In the genomic region with DNA sequence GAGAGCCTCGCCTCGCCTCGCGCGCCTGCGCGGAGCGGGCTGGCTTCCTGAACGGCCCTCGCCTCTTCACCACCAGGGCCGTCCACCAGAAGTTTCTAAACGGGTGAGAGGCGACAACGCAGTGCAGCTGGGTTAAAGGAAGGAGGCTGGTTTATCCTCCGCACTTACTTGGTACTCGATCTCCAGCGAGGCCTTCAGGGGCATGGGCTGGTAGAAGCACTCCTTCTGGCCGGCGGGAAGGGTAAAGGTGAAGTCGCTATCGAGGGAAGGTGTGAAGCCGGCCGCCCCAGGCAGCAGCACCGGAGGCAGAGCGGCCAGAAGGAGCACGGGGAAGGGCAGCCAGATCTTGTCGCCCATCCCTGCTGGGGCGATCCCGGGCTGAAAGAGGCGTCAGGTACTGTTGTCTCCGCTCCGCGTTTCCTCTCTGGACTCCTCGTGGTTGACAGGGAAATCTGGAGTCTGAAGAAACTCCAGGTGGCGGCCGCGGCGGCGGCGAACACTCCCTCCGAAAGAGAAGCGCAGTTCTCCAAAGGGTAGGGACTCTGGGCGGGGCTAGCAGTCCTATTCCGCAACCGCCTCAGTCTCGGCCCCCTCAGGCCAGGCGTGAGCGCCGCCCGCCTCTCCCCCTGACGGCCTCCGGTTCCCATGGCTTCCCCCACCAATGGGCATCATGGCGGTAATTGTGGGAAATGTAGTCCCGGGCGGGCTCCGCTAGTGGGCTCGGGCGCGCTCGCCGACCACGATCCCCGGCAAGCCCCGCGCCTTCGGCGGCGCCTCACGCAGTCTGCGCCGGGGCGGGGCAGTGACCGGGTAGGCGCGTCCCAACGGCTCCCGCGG, we compare ENCODE assay signal across 1 cellular context.
TF ChIP-seq lines count a peak whose summit lies in the region.

TMED5 (minus strand) TSS at position 528 of the 837 bp plus-strand sequence; CDS start at position 357, 171 bp downstream.

TF ChIP-seq in K562, 482 proteins besides CTCF, POLR2A, EP300 and RAD21 (continued from another document and continues in another):
- TF ChIP-seq JUNB (CRISPR knock-in tag; conservative IDR thresholded peaks at IDR 0.05) = no peak
- no peak for TF ChIP-seq TCF7L2 (IDR thresholded peaks at IDR 0.05; ENCODE audit: low read depth, low read length)
- no peak for TF ChIP-seq ADNP (tag; IDR thresholded peaks at IDR 0.05)
- no peak; the same call in 1 of the 2 replicates for TF ChIP-seq E2F4 (CRISPR knock-in tag; IDR thresholded peaks at IDR 0.05; ENCODE audit: low read depth)
- TF ChIP-seq HMGXB4 (CRISPR knock-in tag; IDR thresholded peaks at IDR 0.05) = peak; percentile 79; the same call in 1 of the 2 replicates
- peak; percentile 85 for TF ChIP-seq ZFX (CRISPR knock-in tag; IDR thresholded peaks at IDR 0.05)
- peak; percentile 2 for TF ChIP-seq SMAD1 (IDR thresholded peaks at IDR 0.05; ENCODE audit: low read depth, low read length, partially characterized antibody)
- TF ChIP-seq RFX5 (IDR thresholded peaks at IDR 0.05; ENCODE audit: low read depth, low read length) = no peak
- TF ChIP-seq ELK3 (CRISPR knock-in tag; IDR thresholded peaks at IDR 0.05) = no peak
- no peak for TF ChIP-seq IRF1 (CRISPR knock-in tag; IDR thresholded peaks at IDR 0.05; ENCODE audit: borderline replicate concordance)
- TF ChIP-seq PHF8 (IDR thresholded peaks at IDR 0.05; ENCODE audit: borderline replicate concordance, low read length) = peak; percentile 82
- no peak for TF ChIP-seq SIRT6 (IDR thresholded peaks at IDR 0.05; ENCODE audit: low read depth, low read length)
- no peak for TF ChIP-seq CBX5 (IDR thresholded peaks at IDR 0.05; ENCODE audit: borderline replicate concordance, low read depth)
- TF ChIP-seq KLF10 (CRISPR knock-in tag; IDR thresholded peaks at IDR 0.05) = no peak
- TF ChIP-seq ZNF133 (CRISPR knock-in tag; IDR thresholded peaks at IDR 0.05) = no peak
- peak; percentile 62 for TF ChIP-seq EP400 (IDR thresholded peaks at IDR 0.05)
- no peak for TF ChIP-seq SMAD2 (IDR thresholded peaks at IDR 0.05; ENCODE audit: low read depth, low read length)
- peak; percentile 40; the same call in 1 of the 2 replicates for TF ChIP-seq CBX1 (IDR thresholded peaks at IDR 0.05; ENCODE audit: low read depth)
- TF ChIP-seq RNF219 (CRISPR knock-in tag; IDR thresholded peaks at IDR 0.05) = no peak
- peak; percentile 71; the same call in 1 of the 2 replicates for TF ChIP-seq LCOR (CRISPR knock-in tag; IDR thresholded peaks at IDR 0.05)
- peak; percentile 74 for TF ChIP-seq NR2C2 (CRISPR knock-in tag; IDR thresholded peaks at IDR 0.05)
- peak; percentile 78 for TF ChIP-seq NR2C2 (tag; IDR thresholded peaks at IDR 0.05)
- no peak for TF ChIP-seq ZNF764 (CRISPR knock-in tag; IDR thresholded peaks at IDR 0.05; ENCODE audit: low read depth)
- TF ChIP-seq SNRNP70 (optimal IDR thresholded peaks at IDR 0.05; ENCODE audit: low read depth, low read length) = no peak
- TF ChIP-seq DMBX1 (CRISPR knock-in tag; IDR thresholded peaks at IDR 0.05; ENCODE audit: borderline replicate concordance) = peak; percentile 24; the same call in 1 of the 2 replicates
- TF ChIP-seq SETDB1 (IDR thresholded peaks at IDR 0.05; ENCODE audit: low read length) = no peak
- no peak for TF ChIP-seq NUFIP1 (IDR thresholded peaks at IDR 0.05; ENCODE audit: partially characterized antibody)
- TF ChIP-seq ZBTB11 (CRISPR knock-in tag; IDR thresholded peaks at IDR 0.05) = peak in 1 of 3 experiments; percentile 83; a peak in 2 of 6 replicates
- TF ChIP-seq COPS2 (conservative IDR thresholded peaks at IDR 0.05) = no peak
- TF ChIP-seq PRMT5 (CRISPR knock-in tag; IDR thresholded peaks at IDR 0.05) = no peak
- no peak for TF ChIP-seq FOXK1 (CRISPR knock-in tag; IDR thresholded peaks at IDR 0.05; ENCODE audit: borderline replicate concordance)
- no peak for TF ChIP-seq MECOM (CRISPR knock-in tag; IDR thresholded peaks at IDR 0.05)
- TF ChIP-seq SRSF3 (IDR thresholded peaks at IDR 0.05; ENCODE audit: insufficient read depth, low read length) = no peak
- peak; percentile 77 for TF ChIP-seq U2AF1 (optimal IDR thresholded peaks at IDR 0.05; ENCODE audit: low read depth, low read length)
- peak; percentile 74; the same call in 1 of the 2 replicates for TF ChIP-seq ZNF431 (CRISPR knock-in tag; IDR thresholded peaks at IDR 0.05)
- TF ChIP-seq ZNF717 (CRISPR knock-in tag; IDR thresholded peaks at IDR 0.05) = no peak
- TF ChIP-seq JUND (IDR thresholded peaks at IDR 0.05; ENCODE audit: borderline replicate concordance, low read depth, low read length) = peak; percentile 45; the same call in 1 of the 2 replicates
- TF ChIP-seq JUND (tag; IDR thresholded peaks at IDR 0.05; ENCODE audit: borderline replicate concordance, low read depth, low read length) = no peak; the same call in 2 of the 3 replicates
- peak; percentile 98 for TF ChIP-seq CXXC5 (CRISPR knock-in tag; IDR thresholded peaks at IDR 0.05)
- no peak for TF ChIP-seq ZNF3 (CRISPR knock-in tag; IDR thresholded peaks at IDR 0.05)
- TF ChIP-seq C11orf30 (IDR thresholded peaks at IDR 0.05; ENCODE audit: low read depth) = 0 out of 2 replicates have a peak, but pooled peaks have one; percentile 26
- TF ChIP-seq SMAD4 (CRISPR knock-in tag; conservative IDR thresholded peaks at IDR 0.05) = 0 out of 2 replicates have a peak, but pooled peaks have one; percentile 42
- TF ChIP-seq HIVEP1 (CRISPR knock-in tag; IDR thresholded peaks at IDR 0.05) = no peak
- TF ChIP-seq ZKSCAN1 (IDR thresholded peaks at IDR 0.05; ENCODE audit: low read depth, low read length) = no peak; the same call in 1 of the 2 replicates
- peak; percentile 85 for TF ChIP-seq RFX1 (IDR thresholded peaks at IDR 0.05)
- no peak for TF ChIP-seq CHAMP1 (IDR thresholded peaks at IDR 0.05)
- no peak for TF ChIP-seq ZNF766 (CRISPR knock-in tag; conservative IDR thresholded peaks at IDR 0.05)
- TF ChIP-seq SAP30 (IDR thresholded peaks at IDR 0.05; ENCODE audit: borderline replicate concordance, insufficient read depth, low read depth, low read length, poor library complexity, severe bottlenecking) = peak; percentile 34
- no peak for TF ChIP-seq NONO (IDR thresholded peaks at IDR 0.05; ENCODE audit: low read depth in 2 of 2, low read length in 1 of 2)
- TF ChIP-seq ETV1 (tag; conservative IDR thresholded peaks at IDR 0.05; ENCODE audit: low read depth) = 0 out of 2 replicates have a peak, but pooled peaks have one; percentile 11
- TF ChIP-seq, protein P1, sequence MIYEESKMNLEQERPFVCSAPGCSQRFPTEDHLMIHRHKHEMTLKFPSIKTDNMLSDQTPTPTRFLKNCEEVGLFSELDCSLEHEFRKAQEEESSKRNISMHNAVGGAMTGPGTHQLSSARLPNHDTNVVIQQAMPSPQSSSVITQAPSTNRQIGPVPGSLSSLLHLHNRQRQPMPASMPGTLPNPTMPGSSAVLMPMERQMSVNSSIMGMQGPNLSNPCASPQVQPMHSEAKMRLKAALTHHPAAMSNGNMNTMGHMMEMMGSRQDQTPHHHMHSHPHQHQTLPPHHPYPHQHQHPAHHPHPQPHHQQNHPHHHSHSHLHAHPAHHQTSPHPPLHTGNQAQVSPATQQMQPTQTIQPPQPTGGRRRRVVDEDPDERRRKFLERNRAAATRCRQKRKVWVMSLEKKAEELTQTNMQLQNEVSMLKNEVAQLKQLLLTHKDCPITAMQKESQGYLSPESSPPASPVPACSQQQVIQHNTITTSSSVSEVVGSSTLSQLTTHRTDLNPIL (CRISPR knock-in tag; IDR thresholded peaks at IDR 0.05) = no peak
